14 cellular contexts compared by ENCODE assay signal in the genomic region with DNA sequence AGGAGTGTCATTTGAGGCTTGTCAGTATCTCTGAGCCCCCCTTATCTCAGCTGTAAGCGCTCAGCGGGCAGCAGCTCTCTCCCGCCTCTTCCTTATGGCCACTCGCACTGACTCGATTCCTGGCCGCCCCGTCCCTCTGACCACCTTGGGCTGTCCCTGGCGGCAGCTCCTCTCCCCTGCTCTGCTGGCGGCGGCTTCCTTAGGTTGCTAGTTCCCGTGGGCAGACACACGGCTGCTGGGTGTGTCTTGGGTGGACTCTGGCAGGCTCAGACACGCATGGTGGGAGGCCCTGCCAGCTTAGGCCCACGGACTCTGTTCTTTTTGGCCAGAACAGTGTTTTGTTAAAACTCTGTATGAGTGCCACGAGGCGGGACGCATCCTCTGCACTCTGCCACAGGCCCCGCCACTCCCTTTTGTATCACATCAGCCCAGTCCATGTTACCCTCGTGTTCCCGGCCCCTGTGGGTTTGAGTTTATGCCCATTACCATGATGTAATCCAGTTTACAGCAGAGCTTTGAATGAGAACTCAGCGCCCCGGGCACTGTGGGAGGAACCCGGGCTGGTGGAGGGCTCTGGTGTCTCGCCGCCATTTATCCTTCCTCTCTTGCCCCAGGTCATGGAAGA. TPM values are rescaled to one million over a fixed set of nuclear protein-coding genes. Genes with fewer than 3 reads are reported as not detected.
A peak's percentile ranks its signal among the peaks of the same experiment; 100 is the strongest.
DNase-seq lines count a peak whose midpoint lies in the region; TF ChIP-seq lines count a peak whose summit lies in the region.
"Had no signal": no experiment of that assay in that cellular context is flagged by ENCODE, and none has a peak within 500 bp of the region (broad histone marks: within the 10 kb centered on the region; RNA-seq: fewer than 3 reads in every experiment).

No MANE protein-coding gene starts in this region.

- H3K4me2 ChIP-seq in hepatocyte: no peak overlapping the region
- H3K4me2 ChIP-seq: PC-9 had no signal

- H3K27me3 ChIP-seq in hepatocyte: no peaks in the 10 kb centered on the region
- H3K27me3 ChIP-seq: brain microvascular endothelial cell, pancreas had no signal

- H3K4me1 Mint-ChIP-seq in chondrocyte (ENCODE audit: low read depth): no peaks in the 10 kb centered on the region

- no peak for DNase-seq in chondrocyte (ENCODE audit: low spot score)
- no peak for DNase-seq in hepatocyte (ENCODE audit: low spot score)
- peak in 1 of 49 donors; percentile 71 for DNase-seq in substantia nigra (lab: John Stamatoyannopoulos, UW)
- no peak for DNase-seq in stimulated activated CD4-positive, alpha-beta T cell treated with anti-CD3 and anti-CD28 coated beads, Interleukin-15, amount 100 ng/mL, for 24 hours
- DNase-seq in CD1c-positive myeloid dendritic cell (ENCODE audit: extremely low spot score): no peak
- DNase-seq in midbrain (lab: John Stamatoyannopoulos, UW): no peak
- DNase-seq: activated CD8-positive, alpha-beta memory T cell treated with anti-CD3 and anti-CD28 coated beads, Interleukin-2, amount 50 U/mL, for 4 hours; activated naive CD4-positive, alpha-beta T cell treated with anti-CD3 and anti-CD28 coated beads, Interleukin-2, amount 10 ng/mL, durations not matched to agents 7 days and 5 days; brain microvascular endothelial cell; NCI-H2081 treated with DMSO at 0.1 percent for 48 hours; PC-9; trophoblast cell had no signal

- H3K36me3 ChIP-seq in HEK293 (ENCODE audit: control insufficient read depth in 2 of 2, insufficient read depth in 1 of 2, low read length in 2 of 2) (peaks cover 0 to 51% of the 10 kb centered on the region in 2 experiments; a peak in 1 of 3 replicates), hepatocyte (replicated peaks; ENCODE audit: insufficient read depth, low read depth) (no peaks in the 10 kb centered on the region)
- H3K36me3 ChIP-seq: brain microvascular endothelial cell had no signal

- no peaks in the 10 kb centered on the region for H4K20me1 ChIP-seq in hepatocyte (ENCODE audit: insufficient read depth, poor library complexity, severe bottlenecking)

- H3K27ac ChIP-seq in HEK293 (ENCODE audit: extremely low read depth, low read depth, low read length): no peak overlapping the region
- peak overlapping the region; percentile 9 for H3K27ac ChIP-seq in hepatocyte
- peak overlapping the region; percentile 82 for H3K27ac ChIP-seq in substantia nigra (ENCODE audit: low read depth, low read length, poor library complexity, severe bottlenecking)
- H3K27ac ChIP-seq: brain microvascular endothelial cell, pancreas, PC-9 had no signal

- no peak for TF ChIP-seq CTCF in HEK293 (tag by site-specific recombination; IDR thresholded peaks at IDR 0.05)
- TF ChIP-seq CTCF in chondrocyte (IDR thresholded peaks at IDR 0.05): no peak
- TF ChIP-seq CTCF in hepatocyte (IDR thresholded peaks at IDR 0.05; ENCODE audit: poor library complexity): no peak

- H3K27me3 Mint-ChIP-seq in chondrocyte (ENCODE audit: low read depth): no peaks in the 10 kb centered on the region
- H3K27me3 Mint-ChIP-seq: activated naive CD4-positive, alpha-beta T cell treated with anti-CD3 and anti-CD28 coated beads, Interleukin-2, amount 10 ng/mL, durations not matched to agents 7 days and 5 days had no signal

- H3K4me1 ChIP-seq in HEK293 (ENCODE audit: control insufficient read depth, insufficient read depth, low read length): no peaks in the 10 kb centered on the region
- peaks cover 31% of the 10 kb centered on the region for H3K4me1 ChIP-seq in hepatocyte (ENCODE audit: insufficient read depth)

- H3K79me2 ChIP-seq in hepatocyte: no peaks in the 10 kb centered on the region

- no peaks in the 10 kb centered on the region for H3K9me3 ChIP-seq in HEK293 (ENCODE audit: control insufficient read depth, insufficient read depth, low read depth, low read length)
- H3K9me3 ChIP-seq in hepatocyte (ENCODE audit: low read depth): no peaks in the 10 kb centered on the region
- H3K9me3 ChIP-seq: pancreas had no signal

- no peaks in the 10 kb centered on the region for H3K9me2 ChIP-seq in hepatocyte (replicated peaks; ENCODE audit: insufficient read depth)

- H3K27ac Mint-ChIP-seq in chondrocyte (ENCODE audit: unreplicated experiment): peak overlapping the region; percentile 27

- H3K4me3 ChIP-seq in HEK293 (ENCODE audit: low read depth, low read length) (no peak overlapping the region), hepatocyte (no peak overlapping the region)
- H3K4me3 ChIP-seq: pancreas, PC-9 had no signal

- WGBS in hepatocyte (ENCODE audit: low lambda C conversion rate, missing lambda C conversion rate): 74% methylated on average over 25 of the region's 25 CpGs

- POLR2A ChIA-PET in HEK293 (lab: Yijun Ruan, JAX): no interaction called here

- no peak overlapping the region for H2AFZ ChIP-seq in hepatocyte
- H2AFZ ChIP-seq: PC-9 had no signal

- H3K9me3 Mint-ChIP-seq in chondrocyte (ENCODE audit: low read depth): no peaks in the 10 kb centered on the region
- H3K9me3 Mint-ChIP-seq: activated naive CD4-positive, alpha-beta T cell treated with anti-CD3 and anti-CD28 coated beads, Interleukin-2, amount 10 ng/mL, durations not matched to agents 7 days and 5 days had no signal

- peaks cover 19% of the 10 kb centered on the region for H3K36me3 Mint-ChIP-seq in chondrocyte (ENCODE audit: low read depth)

- no peak overlapping the region for H3K4me3 Mint-ChIP-seq in chondrocyte (ENCODE audit: unreplicated experiment)
- H3K4me3 Mint-ChIP-seq: activated naive CD4-positive, alpha-beta T cell treated with anti-CD3 and anti-CD28 coated beads, Interleukin-2, amount 10 ng/mL, durations not matched to agents 7 days and 5 days had no signal

- CTCF ChIA-PET in HEK293 (lab: Yijun Ruan, JAX): no interaction called here

TF ChIP-seq in HEK293, 187 proteins besides CTCF, POLR2A, EP300 and RAD21 (continues in another document):
- TF ChIP-seq ZNF266 (tag by site-specific recombination; IDR thresholded peaks at IDR 0.05; ENCODE audit: low read depth) (no peak), ZNF16 (tag by site-specific recombination; IDR thresholded peaks at IDR 0.05; ENCODE audit: low read depth) (no peak), KLF16 (tag by site-specific recombination; IDR thresholded peaks at IDR 0.05) (no peak), KLF1 (tag by site-specific recombination; IDR thresholded peaks at IDR 0.05) (peak; percentile 71), ZNF521 (tag by site-specific recombination; IDR thresholded peaks at IDR 0.05) (no peak), ZNF548 (tag by site-specific recombination; IDR thresholded peaks at IDR 0.05) (no peak), SP2 (tag by site-specific recombination; IDR thresholded peaks at IDR 0.05) (no peak), EGR2 (tag by site-specific recombination; IDR thresholded peaks at IDR 0.05; ENCODE audit: low read depth) (peak; percentile 50; the same call in 1 of the 2 replicates), SETDB1 (IDR thresholded peaks at IDR 0.05; ENCODE audit: insufficient read length, low read length) (no peak)
- TF ChIP-seq, protein P1, sequence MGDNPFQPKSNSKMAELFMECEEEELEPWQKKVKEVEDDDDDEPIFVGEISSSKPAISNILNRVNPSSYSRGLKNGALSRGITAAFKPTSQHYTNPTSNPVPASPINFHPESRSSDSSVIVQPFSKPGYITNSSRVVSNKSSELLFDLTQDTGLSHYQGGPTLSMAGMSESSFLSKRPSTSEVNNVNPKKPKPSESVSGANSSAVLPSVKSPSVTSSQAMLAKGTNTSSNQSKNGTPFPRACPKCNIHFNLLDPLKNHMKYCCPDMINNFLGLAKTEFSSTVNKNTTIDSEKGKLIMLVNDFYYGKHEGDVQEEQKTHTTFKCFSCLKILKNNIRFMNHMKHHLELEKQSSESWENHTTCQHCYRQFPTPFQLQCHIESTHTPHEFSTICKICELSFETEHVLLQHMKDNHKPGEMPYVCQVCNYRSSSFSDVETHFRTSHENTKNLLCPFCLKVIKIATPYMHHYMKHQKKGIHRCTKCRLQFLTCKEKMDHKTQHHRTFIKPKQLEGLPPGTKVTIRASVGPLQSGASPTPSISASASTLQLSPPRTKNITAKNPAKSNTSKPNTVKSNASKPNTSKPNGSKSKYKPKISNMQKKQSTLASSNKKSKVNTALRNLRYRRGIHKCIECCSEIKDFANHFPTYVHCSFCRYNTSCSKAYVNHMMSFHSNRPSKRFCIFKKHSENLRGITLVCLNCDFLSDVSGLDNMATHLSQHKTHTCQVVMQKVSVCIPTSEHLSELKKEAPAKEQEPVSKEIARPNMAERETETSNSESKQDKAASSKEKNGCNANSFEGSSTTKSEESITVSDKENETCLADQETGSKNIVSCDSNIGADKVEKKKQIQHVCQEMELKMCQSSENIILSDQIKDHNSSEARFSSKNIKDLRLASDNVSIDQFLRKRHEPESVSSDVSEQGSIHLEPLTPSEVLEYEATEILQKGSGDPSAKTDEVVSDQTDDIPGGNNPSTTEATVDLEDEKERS (tag by site-specific recombination; IDR thresholded peaks at IDR 0.05): no peak
- TF ChIP-seq, protein P2, sequence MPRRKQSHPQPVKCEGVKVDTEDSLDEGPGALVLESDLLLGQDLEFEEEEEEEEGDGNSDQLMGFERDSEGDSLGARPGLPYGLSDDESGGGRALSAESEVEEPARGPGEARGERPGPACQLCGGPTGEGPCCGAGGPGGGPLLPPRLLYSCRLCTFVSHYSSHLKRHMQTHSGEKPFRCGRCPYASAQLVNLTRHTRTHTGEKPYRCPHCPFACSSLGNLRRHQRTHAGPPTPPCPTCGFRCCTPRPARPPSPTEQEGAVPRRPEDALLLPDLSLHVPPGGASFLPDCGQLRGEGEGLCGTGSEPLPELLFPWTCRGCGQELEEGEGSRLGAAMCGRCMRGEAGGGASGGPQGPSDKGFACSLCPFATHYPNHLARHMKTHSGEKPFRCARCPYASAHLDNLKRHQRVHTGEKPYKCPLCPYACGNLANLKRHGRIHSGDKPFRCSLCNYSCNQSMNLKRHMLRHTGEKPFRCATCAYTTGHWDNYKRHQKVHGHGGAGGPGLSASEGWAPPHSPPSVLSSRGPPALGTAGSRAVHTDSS (tag by site-specific recombination; IDR thresholded peaks at IDR 0.05): no peak
- TF ChIP-seq, protein P3, sequence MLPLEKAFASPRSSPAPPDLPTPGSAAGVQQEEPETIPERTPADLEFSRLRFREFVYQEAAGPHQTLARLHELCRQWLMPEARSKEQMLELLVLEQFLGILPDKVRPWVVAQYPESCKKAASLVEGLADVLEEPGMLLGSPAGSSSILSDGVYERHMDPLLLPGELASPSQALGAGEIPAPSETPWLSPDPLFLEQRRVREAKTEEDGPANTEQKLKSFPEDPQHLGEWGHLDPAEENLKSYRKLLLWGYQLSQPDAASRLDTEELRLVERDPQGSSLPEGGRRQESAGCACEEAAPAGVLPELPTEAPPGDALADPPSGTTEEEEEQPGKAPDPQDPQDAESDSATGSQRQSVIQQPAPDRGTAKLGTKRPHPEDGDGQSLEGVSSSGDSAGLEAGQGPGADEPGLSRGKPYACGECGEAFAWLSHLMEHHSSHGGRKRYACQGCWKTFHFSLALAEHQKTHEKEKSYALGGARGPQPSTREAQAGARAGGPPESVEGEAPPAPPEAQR (tag by site-specific recombination; IDR thresholded peaks at IDR 0.05): no peak

RNA-seq across cellular contexts. Expression of a gene that starts 45.9 kb away (rescaled TPM):
- total RNA-seq in chondrocyte (6.6 to 10.2 TPM (median 7.4 TPM) in 3 replicates), hepatocyte (20.7 and 22.9 TPM in 2 replicates)
- 19.2 and 26.4 TPM in 2 replicates for polyA plus RNA-seq in hepatocyte
